In the genomic region with DNA sequence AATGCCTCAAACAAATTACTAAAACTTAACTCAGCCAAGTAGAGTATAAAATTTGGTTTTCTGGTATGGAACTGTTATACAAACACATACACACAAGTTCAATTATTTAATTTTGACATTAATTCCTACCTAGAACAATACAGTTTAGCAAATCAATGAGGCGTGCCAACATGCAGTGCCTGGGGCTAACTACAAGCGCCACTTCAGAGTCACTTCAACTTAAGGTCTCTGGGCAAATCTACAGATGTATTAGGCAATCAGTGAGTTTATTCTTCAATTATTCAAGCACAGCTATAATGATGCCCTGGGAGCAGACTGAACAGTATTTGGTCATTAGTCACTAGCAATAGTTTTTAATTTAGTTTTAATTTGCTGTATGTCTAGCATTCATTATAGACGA, we compare ENCODE assay signal across 17 cellular contexts. TPM values are rescaled to one million over a fixed set of nuclear protein-coding genes. Genes with fewer than 3 reads are reported as not detected.
DNase-seq lines count a peak whose midpoint lies in the region; ATAC-seq, FAIRE-seq and TF ChIP-seq lines count a peak whose summit lies in the region.
"Had no signal": no experiment of that assay in that cellular context is flagged by ENCODE, and none has a peak within 500 bp of the region (broad histone marks: within the 10 kb centered on the region; RNA-seq: fewer than 3 reads in every experiment).

No MANE protein-coding gene starts in this region.

- CTCF ChIA-PET in IMR-90 (lab: Yijun Ruan, JAX) = interaction anchor here (0.6 kb wide), 1 partner anchor 10 kb away, joined by 6 read pairs; no protein-coding TSS in a partner anchor

- DNase-seq in AG10803 (ENCODE audit: low read depth) (peak; percentile 59), IMR-90 (peak; percentile 41), NCI-H748 (lab: John Stamatoyannopoulos, UW; ENCODE audit: unreplicated experiment) (peak; percentile 49), fibroblast of the aortic adventitia (ENCODE audit: low read depth) (peak; percentile 31), OCI-M1 (lab: John Stamatoyannopoulos, UW) (no peak), GM03348 (ENCODE audit: low spot score) (no peak), GM19239 (ENCODE audit: insufficient read length, low spot score) (no peak), midbrain (lab: John Stamatoyannopoulos, UW) (no peak)
- DNase-seq: cerebellar nuclear complex, SJCRH30 had no signal

- H3K23ac ChIP-seq in IMR-90 (ENCODE audit: low read depth, low read length) = no peak overlapping the region

- no peak overlapping the region for H2BK20ac ChIP-seq in IMR-90 (ENCODE audit: low read depth, low read length)

- in situ Hi-C loops in IMR-90 (cut with MboI; ENCODE audit: low sequenced_read_pairs) = no loop called here

- POLR2A ChIA-PET in IMR-90 (lab: Charles Lee; ENCODE audit: unreplicated experiment) = no interaction called here

- H3K14ac ChIP-seq in IMR-90 (replicated peaks; ENCODE audit: low read depth, low read length) = no peak overlapping the region

- no peak overlapping the region for H3K9ac ChIP-seq in IMR-90 (ENCODE audit: low read depth, low read length)
- H3K9ac ChIP-seq: BLaER1 had no signal

- dilution Hi-C loops in IMR-90 (cut with HindIII; ENCODE audit: low sequenced_read_pairs, unreplicated experiment) = no loop called here

- H2BK15ac ChIP-seq in IMR-90 (ENCODE audit: low read depth, low read length) = no peak overlapping the region

- no peak for TF ChIP-seq CTCF in AG10803 (conservative IDR thresholded peaks at IDR 0.05; ENCODE audit: low read length)
- no peak for TF ChIP-seq CTCF in IMR-90 (conservative IDR thresholded peaks at IDR 0.05; ENCODE audit: low read depth, low read length)
- no peak for TF ChIP-seq CTCF in fibroblast of the aortic adventitia (IDR thresholded peaks at IDR 0.05; ENCODE audit: insufficient read depth, low read length)

- no peak overlapping the region for H2AK5ac ChIP-seq in IMR-90 (ENCODE audit: low read depth, low read length)

- no peak overlapping the region for H2BK5ac ChIP-seq in IMR-90 (ENCODE audit: low read depth, low read length, poor library complexity, severe bottlenecking)

- no CpG with 5 or more reads among the region's 3 CpGs for WGBS in IMR-90 (ENCODE audit: extremely low coverage in 2 of 2, insufficient read length in 1 of 2), 2 experiments

- peaks cover 6% of the 10 kb centered on the region for H3K4me1 ChIP-seq in IMR-90 (ENCODE audit: control insufficient read depth, insufficient read depth, low read length)
- H3K4me1 ChIP-seq: prostate gland had no signal

- TF ChIP-seq POLR2A in IMR-90 (IDR thresholded peaks at IDR 0.05; ENCODE audit: low read depth, low read length) = no peak

- no peak overlapping the region for H3K18ac ChIP-seq in IMR-90 (ENCODE audit: low read depth, low read length)

- peaks cover 2% of the 10 kb centered on the region; the same call in 1 of the 2 replicates for H3K9me3 ChIP-seq in IMR-90 (ENCODE audit: control insufficient read depth, insufficient read depth, low read length)
- H3K9me3 ChIP-seq: prostate gland, SJCRH30, vagina had no signal

- 0 out of 2 replicates have a peak, but pooled peaks cover 4% of the 10 kb centered on the region for H3K9me1 ChIP-seq in IMR-90 (ENCODE audit: insufficient read depth, low read length)

- H4K5ac ChIP-seq in IMR-90 (ENCODE audit: low read depth, low read length) = no peak overlapping the region

- no peaks in the 10 kb centered on the region for H4K20me1 ChIP-seq in IMR-90 (ENCODE audit: insufficient read depth, low read length)
- H4K20me1 ChIP-seq: BLaER1 had no signal

- H4K91ac ChIP-seq in IMR-90 (ENCODE audit: insufficient read depth, low read depth, low read length) = no peak overlapping the region

- intact Hi-C loops in IMR-90 (cut with micrococcal nuclease) = no loop called here

- peaks cover 2 to 4% of the 10 kb centered on the region in 2 experiments; a peak in 2 of 4 replicates for H3K79me1 ChIP-seq in IMR-90 (ENCODE audit: low read depth in 1 of 2, low read length in 2 of 2)

- no peak overlapping the region for H2BK120ac ChIP-seq in IMR-90 (ENCODE audit: low read depth, low read length)

- no peak overlapping the region for H3K4me2 ChIP-seq in IMR-90 (ENCODE audit: low read depth, low read length)
- H3K4me2 ChIP-seq: BLaER1 had no signal

- no peak overlapping the region for H3K27ac ChIP-seq in IMR-90 (ENCODE audit: insufficient read depth, low read length)
- H3K27ac ChIP-seq: BLaER1, prostate gland, SJCRH30, vagina, VCaP had no signal

- H2AK9ac ChIP-seq in IMR-90 (replicated peaks; ENCODE audit: low read depth, low read length, poor library complexity) = no peak overlapping the region

- H2AFZ ChIP-seq in IMR-90 (replicated peaks; ENCODE audit: low read length, poor library complexity) = no peak overlapping the region

- no peaks in the 10 kb centered on the region for H3K36me3 ChIP-seq in IMR-90 (ENCODE audit: control insufficient read depth, insufficient read depth, low read length)
- H3K36me3 ChIP-seq: prostate gland, vagina had no signal

- no peak overlapping the region for H3K56ac ChIP-seq in IMR-90 (ENCODE audit: extremely low read depth, insufficient read depth, low read length)

- no peak overlapping the region for H4K8ac ChIP-seq in IMR-90 (ENCODE audit: low read depth in 2 of 2, low read length in 2 of 2)

- no peak overlapping the region for H3K4me3 ChIP-seq in AG10803 (ENCODE audit: low read length)
- H3K4me3 ChIP-seq in IMR-90 (ENCODE audit: insufficient read depth, low read depth, low read length) = no peak overlapping the region
- no peak overlapping the region for H3K4me3 ChIP-seq in fibroblast of the aortic adventitia (ENCODE audit: low read depth, low read length)
- H3K4me3 ChIP-seq: BLaER1, prostate gland, SJCRH30, vagina had no signal

- no peak for FAIRE-seq in GM19239 (lab: Jason Lieb, UNC)
- FAIRE-seq: endothelial cell of umbilical vein had no signal

- no TSS peak for BruUV-seq in IMR-90 (replicated peaks; lab: Mats Ljungman, UMichigan)

- peak; percentile 63 for ATAC-seq in IMR-90 (ENCODE audit: low read depth)
- ATAC-seq: activated naive CD4-positive, alpha-beta T cell treated with anti-CD3 and anti-CD28 coated beads, Interleukin-2, amount 50 U/mL, for 72 hours; stimulated activated memory B cell treated with anti-CD40 and anti-IgM and Interleukin-4, amounts not matched to agents 10 μg/mL and 1 μg/mL and 100 μg/mL, for 72 hours had no signal

- no peak overlapping the region for H3K4ac ChIP-seq in IMR-90 (ENCODE audit: low read depth, low read length)

- no peak for TF ChIP-seq RAD21 in IMR-90 (IDR thresholded peaks at IDR 0.05; ENCODE audit: low read length)

- no peaks in the 10 kb centered on the region for H3K27me3 ChIP-seq in IMR-90 (ENCODE audit: control insufficient read depth, insufficient read depth, low read length)
- H3K27me3 ChIP-seq: BLaER1, SJCRH30, vagina had no signal

TF ChIP-seq in IMR-90, 13 proteins besides CTCF, POLR2A, EP300 and RAD21:
- TF ChIP-seq CEBPB (IDR thresholded peaks at IDR 0.05; ENCODE audit: low read depth, low read length) (peak; percentile 72), RFX5 (IDR thresholded peaks at IDR 0.05; ENCODE audit: low read depth, low read length) (no peak), SMC3 (IDR thresholded peaks at IDR 0.05; ENCODE audit: low read depth, low read length) (no peak)

RNA-seq across cellular contexts. Expression of gene HIBADH, which starts 51.6 kb away (rescaled TPM):
- total RNA-seq in IMR-90 (2012; rRNA removed) (36.6 and 45.5 TPM in 2 replicates), fibroblast of the aortic adventitia (ENCODE audit: low replicate concordance) (58.1 and 126 TPM in 2 replicates)
- polyA plus RNA-seq in IMR-90 (2012; rRNA removed) = 43.9 and 52.5 TPM in 2 replicates
- polyA plus RNA-seq in IMR-90 (2012; cell fraction: cytosol; rRNA removed) = 19.4 and 29.9 TPM in 2 replicates
- 4.4 and 19.8 TPM in 2 replicates for polyA plus RNA-seq in IMR-90 (2012; cell fraction: nucleus; rRNA removed; ENCODE audit: low replicate concordance)

Comparison
In these comparisons a context has a peak if more than half of its experiments do, and no peak if none do; other contexts are left out.
1. DNase-seq: peak in AG10803 (single experiment), IMR-90 (single experiment), NCI-H748 (single experiment) and fibroblast of the aortic adventitia (single experiment); none in OCI-M1 (single experiment), GM03348 (single experiment), GM19239 (single experiment) and midbrain (single experiment).